In genomic region chr12:115687094-115687493, GRCh38 we compare ENCODE assay signal across 25 cellular contexts.
"Had no signal": no experiment of that assay in that cellular context is flagged by ENCODE, and none has a peak within 500 bp of the region (broad histone marks: within the 10 kb centered on the region; RNA-seq: fewer than 3 reads in every experiment).

No MANE protein-coding gene starts in this region.

- H3K27me3 ChIP-seq: breast epithelium, heart right ventricle, pancreas, uterus had no signal

- H3K9me3 ChIP-seq: breast epithelium, heart right ventricle, pancreas, psoas muscle, uterus had no signal

- H3K27ac ChIP-seq: breast epithelium, heart right ventricle, pancreas, psoas muscle, uterus had no signal

- ATAC-seq: esophagus mucosa; heart right ventricle; left ventricle myocardium superior; naive thymus-derived CD4-positive, alpha-beta T cell; psoas muscle had no signal

- H3K36me3 ChIP-seq: breast epithelium, heart right ventricle, pancreas, uterus had no signal

- DNase-seq: activated CD4-positive, alpha-beta memory T cell treated with anti-CD3 and anti-CD28 coated beads for 36 hours; activated CD4-positive, alpha-beta T cell treated with anti-CD3 and anti-CD28 coated beads, Interleukin-2, amount 10 ng/mL, durations not matched to agents 24 days and 14 days; activated CD4-positive, CD25-positive, alpha-beta regulatory T cell treated with anti-CD3 and anti-CD28 coated beads, Interleukin-2, amount 50 U/mL, for 72 hours; activated CD8-positive, alpha-beta memory T cell treated with anti-CD3 and anti-CD28 coated beads, Interleukin-2, amount 50 U/mL, for 48 hours; activated gamma-delta T cell; activated naive CD4-positive, alpha-beta T cell treated with anti-CD3 and anti-CD28 coated beads, Interleukin-2, amount 10 ng/mL, durations not matched to agents 7 days and 5 days; activated naive CD8-positive, alpha-beta T cell treated with anti-CD3 and anti-CD28 coated beads, Interleukin-2, amount 10 ng/mL, durations not matched to agents 7 days and 5 days; activated T-cell treated with anti-CD3 and anti-CD28 coated beads, Interleukin-2, amount 50 U/mL, for 24 hours; amniotic stem cell; central memory CD4-positive, alpha-beta T cell; endodermal cell; foreskin melanocyte; heart right ventricle; left ventricle myocardium superior; midbrain; naive thymus-derived CD4-positive, alpha-beta T cell; nucleus accumbens; pancreas; psoas muscle; stimulated activated CD4-positive, alpha-beta T cell treated with anti-CD3 and anti-CD28 coated beads, Interleukin-4, amount 100 ng/mL, for 1 hour; substantia nigra; T-helper 9 cell; uterus had no signal

- H3K4me1 ChIP-seq: breast epithelium, heart right ventricle, pancreas, psoas muscle, uterus had no signal

- H3K4me3 ChIP-seq: breast epithelium, heart right ventricle, pancreas, psoas muscle, uterus had no signal
